In the genomic region with DNA sequence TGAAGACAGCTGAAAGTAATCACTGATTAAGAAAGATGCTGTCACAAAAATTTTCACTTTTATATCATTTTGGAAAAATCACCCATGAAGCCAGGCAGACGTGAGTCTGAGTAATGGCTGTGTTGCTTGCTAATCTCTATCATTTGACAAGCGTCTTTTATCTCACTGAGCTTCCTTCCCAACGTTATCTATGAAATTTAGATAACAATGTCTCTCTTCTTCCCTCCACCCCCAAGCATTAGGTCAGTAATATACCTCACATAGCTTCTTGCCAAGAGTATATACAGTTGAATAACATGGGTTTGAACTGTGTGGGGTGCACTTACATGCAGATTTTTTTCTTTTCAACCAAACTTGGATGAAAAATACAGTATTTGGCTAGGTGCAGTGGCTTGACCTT, we compare ENCODE assay signal across 37 cellular contexts.
"Had no signal": no experiment of that assay in that cellular context is flagged by ENCODE, and none has a peak within 500 bp of the region (broad histone marks: within the 10 kb centered on the region; RNA-seq: fewer than 3 reads in every experiment).

No MANE protein-coding gene starts in this region.

- H3K4me3 ChIP-seq: PC-9 had no signal

- H3K4me3 Mint-ChIP-seq: activated B cell treated with CpG ODN at 0.5 μM for 24 hours; activated CD4-positive, alpha-beta memory T cell treated with anti-CD3 and anti-CD28 coated beads for 36 hours; activated naive CD4-positive, alpha-beta T cell treated with anti-CD3 and anti-CD28 coated beads, Interleukin-2, amount 10 ng/mL, durations not matched to agents 7 days and 5 days; activated naive CD8-positive, alpha-beta T cell; activated naive CD8-positive, alpha-beta T cell treated with anti-CD3 and anti-CD28 coated beads, Interleukin-2, amount 50 U/mL, for 24 hours; activated T-cell treated with anti-CD3 and anti-CD28 coated beads, Interleukin-2, amount 50 U/mL, for 4 hours; activated T-helper 1 cell treated with anti-CD3 and anti-CD28 coated beads, Interleukin-12 subunit alpha, Interleukin-12 subunit beta, Interleukin-2, Interleukin-4 antibody, amounts not matched to agents 30 ng/mL and 10 ng/mL and 1 ng/mL, durations not matched to agents 14 hours and 24 hours and 36 hours had no signal

- H3K4me1 Mint-ChIP-seq: activated B cell treated with CpG ODN at 0.5 μM for 24 hours; activated naive CD4-positive, alpha-beta T cell treated with anti-CD3 and anti-CD28 coated beads, Interleukin-2, amount 10 ng/mL, durations not matched to agents 7 days and 5 days; activated naive CD8-positive, alpha-beta T cell treated with anti-CD3 and anti-CD28 coated beads, Interleukin-2, amount 50 U/mL, for 24 hours had no signal

- H3K27ac Mint-ChIP-seq: activated B cell treated with CpG ODN at 0.5 μM for 24 hours; activated CD4-positive, alpha-beta memory T cell treated with anti-CD3 and anti-CD28 coated beads for 36 hours; activated naive CD4-positive, alpha-beta T cell treated with anti-CD3 and anti-CD28 coated beads, Interleukin-2, amount 10 ng/mL, durations not matched to agents 7 days and 5 days; activated naive CD8-positive, alpha-beta T cell; activated naive CD8-positive, alpha-beta T cell treated with anti-CD3 and anti-CD28 coated beads, Interleukin-2, amount 50 U/mL, for 24 hours; activated T-helper 1 cell treated with anti-CD3 and anti-CD28 coated beads, Interleukin-12 subunit alpha, Interleukin-12 subunit beta, Interleukin-2, Interleukin-4 antibody, amounts not matched to agents 30 ng/mL and 10 ng/mL and 1 ng/mL, durations not matched to agents 14 hours and 24 hours and 36 hours had no signal

- H3K27ac ChIP-seq: KMS-11, PC-9, RWPE1, VCaP had no signal

- H2AFZ ChIP-seq: PC-9 had no signal

- DNase-seq: activated B cell treated with CpG ODN at 0.5 μM for 24 hours; activated CD4-positive, alpha-beta memory T cell treated with anti-CD3 and anti-CD28 coated beads for 36 hours; activated CD4-positive, alpha-beta T cell treated with anti-CD3 and anti-CD28 coated beads for 4 hours; activated CD4-positive, alpha-beta T cell treated with anti-CD3 and anti-CD28 coated beads, Interleukin-2, amount 50 U/mL, for 1 hour; activated CD4-positive, CD25-positive, alpha-beta regulatory T cell treated with anti-CD3 and anti-CD28 coated beads, Interleukin-2, amount 50 U/mL, for 72 hours; activated CD8-positive, alpha-beta memory T cell treated with anti-CD3 and anti-CD28 coated beads, Interleukin-2, amount 50 U/mL, for 4 hours; activated gamma-delta T cell treated with Interleukin-2 at 50 U/mL for 16 hours; activated naive CD4-positive, alpha-beta T cell treated with anti-CD3 and anti-CD28 coated beads, Interleukin-2, amount 10 ng/mL, durations not matched to agents 7 days and 5 days; activated naive CD8-positive, alpha-beta T cell treated with anti-CD3 and anti-CD28 coated beads, Interleukin-2, amount 50 U/mL, for 24 hours; activated T-cell treated with anti-CD3 and anti-CD28 coated beads for 4 hours; activated T-cell treated with anti-CD3 and anti-CD28 coated beads, Interleukin-2, amount 50 U/mL, for 4 hours; amniotic stem cell; aorta; caudate nucleus; MM.1S; MV-4-11; NCI-H1092; NCI-H1436 treated with DMSO at 0.1 percent for 48 hours; NCI-H1694 treated with DMSO at 0.1 percent for 48 hours; NCI-H2029; NCI-H345; NCI-H524 treated with DMSO at 0.1 percent for 48 hours; NCI-H748 treated with DMSO at 0.1 percent for 48 hours; NK-92 treated with Interleukin-12 subunit alpha and Interleukin-12 subunit beta, amount 100 ng/mL, for 24 hours; SIG-M5; SW 1271; T-helper 1 cell; T-helper 2 cell; T-helper 9 cell had no signal

- FAIRE-seq: bronchial epithelial cell, RCC 7860 had no signal

- H3K4me2 ChIP-seq: KMS-11, PC-9 had no signal

- H3K27me3 Mint-ChIP-seq: activated B cell treated with CpG ODN at 0.5 μM for 24 hours; activated CD4-positive, alpha-beta memory T cell treated with anti-CD3 and anti-CD28 coated beads for 36 hours; activated naive CD4-positive, alpha-beta T cell treated with anti-CD3 and anti-CD28 coated beads, Interleukin-2, amount 10 ng/mL, durations not matched to agents 7 days and 5 days; activated naive CD8-positive, alpha-beta T cell; activated naive CD8-positive, alpha-beta T cell treated with anti-CD3 and anti-CD28 coated beads, Interleukin-2, amount 50 U/mL, for 24 hours had no signal

- H3K9ac ChIP-seq: KMS-11 had no signal

- H3K36me3 Mint-ChIP-seq: activated CD4-positive, alpha-beta memory T cell treated with anti-CD3 and anti-CD28 coated beads for 36 hours; activated naive CD4-positive, alpha-beta T cell treated with anti-CD3 and anti-CD28 coated beads, Interleukin-2, amount 10 ng/mL, durations not matched to agents 7 days and 5 days; activated naive CD8-positive, alpha-beta T cell had no signal
